25 cellular contexts compared by ENCODE assay signal in genomic region chr3:73661262-73661661, GRCh38. TPM values are rescaled to one million over a fixed set of nuclear protein-coding genes. Genes with fewer than 3 reads are reported as not detected.
DNase-seq lines count a peak whose midpoint lies in the region; ATAC-seq lines count a peak whose summit lies in the region.
"Had no signal": no experiment of that assay in that cellular context is flagged by ENCODE, and none has a peak within 500 bp of the region (broad histone marks: within the 10 kb centered on the region; RNA-seq: fewer than 3 reads in every experiment).

No MANE protein-coding gene starts in this region.

- H3K23ac ChIP-seq in trophoblast cell (ENCODE audit: low read length): no peak overlapping the region

- ATAC-seq in HG02763 (IDR thresholded peaks at IDR 0.05; ENCODE audit: unreplicated experiment): no peak
- ATAC-seq: heart right ventricle, Panc1 had no signal

- no peaks in the 10 kb centered on the region for H3K79me2 ChIP-seq in trophoblast cell (ENCODE audit: control insufficient read depth, insufficient read depth, low read length, poor library complexity)

- H3K14ac ChIP-seq in trophoblast cell (ENCODE audit: low read length): no peak overlapping the region

- H3K79me1 ChIP-seq in trophoblast cell (ENCODE audit: low read length): no peaks in the 10 kb centered on the region

- no peak overlapping the region for H3K27ac ChIP-seq in epithelial cell of prostate
- H3K27ac ChIP-seq in trophoblast cell (ENCODE audit: low read depth, low read length): no peak overlapping the region
- H3K27ac ChIP-seq: heart right ventricle, prostate gland, tibial nerve had no signal

- no peak overlapping the region for H3K9ac ChIP-seq in trophoblast cell (ENCODE audit: low read length)

- H3K27me3 ChIP-seq in trophoblast cell (ENCODE audit: insufficient read depth, low read length): no peaks in the 10 kb centered on the region
- H3K27me3 ChIP-seq: heart right ventricle, tibial nerve had no signal

- H2BK120ac ChIP-seq in trophoblast cell (ENCODE audit: insufficient read depth, low read length, poor library complexity): no peak overlapping the region

- no peak overlapping the region for H4K8ac ChIP-seq in trophoblast cell (ENCODE audit: low read depth, low read length)

- no peak overlapping the region for H2BK5ac ChIP-seq in trophoblast cell (ENCODE audit: low read depth, low read length, poor library complexity)

- no peak overlapping the region for H3K4me2 ChIP-seq in trophoblast cell (ENCODE audit: low read length)

- no peak overlapping the region for H4K91ac ChIP-seq in trophoblast cell (ENCODE audit: low read depth, low read length)

- no peak overlapping the region for H2BK12ac ChIP-seq in trophoblast cell (ENCODE audit: low read length)

- no peak overlapping the region for H3K4ac ChIP-seq in trophoblast cell (ENCODE audit: low read depth, low read length)

- DNase-seq in GM04503 (ENCODE audit: low read depth) (peak; percentile 53), RKO (ENCODE audit: low spot score) (peak; percentile 29), epithelial cell of prostate (ENCODE audit: low read depth, low spot score) (peak; percentile 60), trophoblast cell (peak; percentile 23 to 48), T1000 (lab: John Stamatoyannopoulos, UW) (no peak), putamen (ENCODE audit: low spot score) (no peak), NCI-H2029 (lab: John Stamatoyannopoulos, UW) (no peak)
- DNase-seq: activated CD4-positive, alpha-beta T cell treated with anti-CD3 and anti-CD28 coated beads, Interleukin-2, amount 10 ng/mL, durations not matched to agents 24 days and 14 days; activated CD8-positive, alpha-beta memory T cell treated with anti-CD3 and anti-CD28 coated beads, Interleukin-2, amount 50 U/mL, for 48 hours; activated gamma-delta T cell treated with Interleukin-2 at 50 U/mL for 16 hours; anterior cingulate cortex; C1 segment of cervical spinal cord; cortex of kidney; heart right ventricle; NCI-H1048; NCI-H2107; NCI-H748 treated with DMSO at 0.1 percent for 48 hours; stimulated activated CD4-positive, alpha-beta T cell treated with anti-CD3 and anti-CD28 coated beads, Interleukin-15, amount 100 ng/mL, for 24 hours; stimulated activated naive CD4-positive, alpha-beta T cell had no signal

- no peak overlapping the region for H2AK5ac ChIP-seq in trophoblast cell (ENCODE audit: low read length)

- no peak overlapping the region for H2AFZ ChIP-seq in trophoblast cell (ENCODE audit: insufficient read depth, low read length, poor library complexity)

- no peaks in the 10 kb centered on the region for H3K9me3 ChIP-seq in trophoblast cell (ENCODE audit: insufficient read depth, low read depth, low read length)
- H3K9me3 ChIP-seq: heart right ventricle, prostate gland, tibial nerve had no signal

- H3K4me3 ChIP-seq in trophoblast cell (ENCODE audit: low read depth, low read length): no peak overlapping the region
- H3K4me3 ChIP-seq: heart right ventricle, prostate gland, tibial nerve had no signal

- peaks cover 2 to 9% of the 10 kb centered on the region in 2 experiments for H3K4me1 ChIP-seq in trophoblast cell (ENCODE audit: control insufficient read depth in 1 of 2, insufficient read depth in 2 of 2, low read length in 2 of 2)

- H4K12ac ChIP-seq in trophoblast cell (ENCODE audit: low read depth, low read length): no peak overlapping the region

- no peak overlapping the region for H3K18ac ChIP-seq in trophoblast cell (ENCODE audit: low read length)

- no peaks in the 10 kb centered on the region for H3K36me3 ChIP-seq in trophoblast cell (ENCODE audit: control insufficient read depth in 1 of 2, insufficient read depth in 2 of 2, low read length in 2 of 2)
- H3K36me3 ChIP-seq: heart right ventricle, prostate gland, tibial nerve had no signal

RNA-seq across cellular contexts. Expression of gene PDZRN3, which starts 36.5 kb away (rescaled TPM):
- polyA plus RNA-seq in trophoblast cell (2013): 32.0 and 35.4 TPM in 2 replicates
- polyA plus RNA-seq: IgD-negative memory B cell, keratinocyte had no signal

Comparison
In these comparisons a context has a peak if more than half of its experiments do, and no peak if none do; other contexts are left out.
1. DNase-seq: peak in GM04503 (single experiment), RKO (single experiment), epithelial cell of prostate (single experiment) and trophoblast cell (2 of 2); none in T1000 (single experiment), putamen (single experiment) and NCI-H2029 (single experiment).